ENCODE assay signal across 8 cellular contexts in the genomic region with DNA sequence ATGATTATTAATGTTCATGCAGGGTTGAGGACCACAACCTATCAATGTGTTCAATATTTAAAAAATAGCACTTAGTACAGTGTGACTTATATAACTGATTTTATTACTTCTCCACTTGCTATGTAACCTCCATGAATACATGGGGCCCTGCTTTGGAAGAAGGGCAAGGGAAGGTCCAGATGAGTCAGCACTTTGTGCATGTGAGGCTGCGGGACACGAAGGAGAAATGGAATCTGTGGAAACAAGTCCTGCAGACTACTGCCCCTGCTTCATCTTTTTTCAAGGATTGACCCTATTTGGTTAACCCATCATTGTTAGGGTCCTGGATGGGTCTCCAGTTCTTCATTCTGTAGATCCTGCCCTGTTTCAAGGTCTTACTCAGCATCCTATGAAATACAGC. TPM values are rescaled to one million over a fixed set of nuclear protein-coding genes. Genes with fewer than 3 reads are reported as not detected.
DNase-seq lines count a peak whose midpoint lies in the region; ATAC-seq and TF ChIP-seq lines count a peak whose summit lies in the region.

No MANE protein-coding gene starts in this region.

- H3K4me3 ChIP-seq in heart left ventricle (peak overlapping the region in 9 of 12 donors; percentile 79 to 97 (median 92)), iPS-18a (ENCODE audit: low read length) (peak overlapping the region; percentile 69), thoracic aorta (peak overlapping the region; percentile 99)

- H3K27me3 Mint-ChIP-seq in activated CD4-positive, alpha-beta memory T cell treated with anti-CD3 and anti-CD28 coated beads, Interleukin-2, amount 10 ng/mL, durations not matched to agents 7 days and 5 days: no peaks in the 10 kb centered on the region

- TF ChIP-seq POLR2A in heart left ventricle (IDR thresholded peaks at IDR 0.05): no peak

- no peak overlapping the region for H3K9ac ChIP-seq in iPS-18a (ENCODE audit: low read length)

- H3K27me3 ChIP-seq in heart left ventricle (no peaks in the 10 kb centered on the region), iPS-18a (ENCODE audit: control insufficient read depth, insufficient read depth, low read length) (peaks cover 8% of the 10 kb centered on the region), thoracic aorta (replicated peaks; ENCODE audit: insufficient read depth) (no peaks in the 10 kb centered on the region)

- H3K4me3 Mint-ChIP-seq in activated CD4-positive, alpha-beta memory T cell treated with anti-CD3 and anti-CD28 coated beads, Interleukin-2, amount 10 ng/mL, durations not matched to agents 7 days and 5 days: peak overlapping the region; percentile 85

- CTCF ChIA-PET in activated CD4-positive, alpha-beta memory T cell treated with anti-CD3 and anti-CD28 coated beads, Interleukin-2, amount 10 ng/mL, durations not matched to agents 7 days and 5 days (lab: Charles Lee): interaction anchor here (0.8 to 2.0 kb wide), 2 partner anchors 22 to 59 kb away, joined by 3 to 8 read pairs; no protein-coding TSS in a partner anchor

- no peaks in the 10 kb centered on the region for H3K9me3 Mint-ChIP-seq in activated CD4-positive, alpha-beta memory T cell treated with anti-CD3 and anti-CD28 coated beads, Interleukin-2, amount 10 ng/mL, durations not matched to agents 7 days and 5 days

- no peaks in the 10 kb centered on the region for H3K9me3 ChIP-seq in heart left ventricle
- H3K9me3 ChIP-seq in iPS-18a (ENCODE audit: control insufficient read depth, low read depth, low read length): no peaks in the 10 kb centered on the region
- no peaks in the 10 kb centered on the region for H3K9me3 ChIP-seq in thoracic aorta

- no peak overlapping the region for H3K27ac Mint-ChIP-seq in activated CD4-positive, alpha-beta memory T cell treated with anti-CD3 and anti-CD28 coated beads, Interleukin-2, amount 10 ng/mL, durations not matched to agents 7 days and 5 days

- POLR2A ChIA-PET in activated CD4-positive, alpha-beta memory T cell treated with anti-CD3 and anti-CD28 coated beads, Interleukin-2, amount 10 ng/mL, durations not matched to agents 7 days and 5 days (lab: Charles Lee): no interaction called here

- H3K36me3 ChIP-seq in heart left ventricle (peaks cover 0 to 39% (median 26%) of the 10 kb centered on the region in 9 donors), iPS-18a (ENCODE audit: control insufficient read depth, low read depth, low read length) (peaks cover 6% of the 10 kb centered on the region), thoracic aorta (peaks cover 7% of the 10 kb centered on the region)

- DNase-seq in heart left ventricle (peak in 2 of 5 donors; percentile 38 to 47), Right ventricle myocardium inferior (ENCODE audit: missing footprints) (no peak), thoracic aorta (ENCODE audit: low spot score) (no peak), GOT3 (lab: John Stamatoyannopoulos, UW) (no peak)
- no peak for DNase-seq in activated CD4-positive, alpha-beta memory T cell treated with anti-CD3 and anti-CD28 coated beads, Interleukin-2, amount 10 ng/mL, durations not matched to agents 7 days and 5 days
- DNase-seq in stimulated activated CD4-positive, alpha-beta T cell treated with anti-CD3 and anti-CD28 coated beads, Interleukin-4, amount 100 ng/mL, for 4 hours: no peak

- TF ChIP-seq CTCF in heart left ventricle (IDR thresholded peaks at IDR 0.05) (no peak), thoracic aorta (IDR thresholded peaks at IDR 0.05) (no peak)

- H3K4me1 ChIP-seq in heart left ventricle: peaks cover 0 to 44% (median 19%) of the 10 kb centered on the region in 12 donors
- H3K4me1 ChIP-seq in iPS-18a (ENCODE audit: control insufficient read depth, low read depth, low read length): peaks cover 15% of the 10 kb centered on the region
- H3K4me1 ChIP-seq in thoracic aorta (ENCODE audit: control insufficient read depth in 1 of 2, low read depth in 2 of 2): peaks cover 23 to 34% of the 10 kb centered on the region in 2 donors

- H3K27ac ChIP-seq in heart left ventricle (peak overlapping the region in 10 of 12 donors; percentile 76 to 95 (median 91)), iPS-18a (ENCODE audit: low read length) (no peak overlapping the region), thoracic aorta (peak overlapping the region in 1 of 2 donors; percentile 87)

- peak in 3 of 4 donors; percentile 23 to 30 (median 25) for ATAC-seq in heart left ventricle
- no peak for ATAC-seq in Right ventricle myocardium inferior
- no peak for ATAC-seq in thoracic aorta (ENCODE audit: insufficient number of reproducible peaks, low FRiP score, low read depth)
- no peak for ATAC-seq in GM21723 (IDR thresholded peaks at IDR 0.05; ENCODE audit: unreplicated experiment)

- peaks cover 60% of the 10 kb centered on the region for H3K4me1 Mint-ChIP-seq in activated CD4-positive, alpha-beta memory T cell treated with anti-CD3 and anti-CD28 coated beads, Interleukin-2, amount 10 ng/mL, durations not matched to agents 7 days and 5 days

- H3K36me3 Mint-ChIP-seq in activated CD4-positive, alpha-beta memory T cell treated with anti-CD3 and anti-CD28 coated beads, Interleukin-2, amount 10 ng/mL, durations not matched to agents 7 days and 5 days (ENCODE audit: low read depth): peaks cover 29% of the 10 kb centered on the region

- WGBS in heart left ventricle, 4 donors: 32 to 44% (median 39%) methylated on average over 2 of the region's 2 CpGs

- intact Hi-C loops in heart left ventricle (cut with DNase I) (no loop called here), Right ventricle myocardium inferior (cut with DNase I) (no loop called here)

RNA-seq across cellular contexts. Expression of gene NXPE3, which starts 1.6 kb away (rescaled TPM):
- total RNA-seq in heart left ventricle: 10 to 100 TPM; 24.0 to 43.8 (median 36.4) TPM
- 10 to 100 TPM; 13.3 to 18.1 TPM for polyA plus RNA-seq in heart left ventricle
- total RNA-seq in Right ventricle myocardium inferior: 42.0 TPM
- total RNA-seq in activated CD4-positive, alpha-beta memory T cell treated with anti-CD3 and anti-CD28 coated beads, Interleukin-2, amount 10 ng/mL, durations not matched to agents 7 days and 5 days: 10 to 100 TPM; 22.4 to 23.6 TPM
- total RNA-seq in thoracic aorta: 10 to 100 TPM; 15.7 to 30.7 TPM

RNA-seq across cellular contexts. Expression of gene CEP97, which starts 56.2 kb away (rescaled TPM):
- total RNA-seq in heart left ventricle: 10 to 100 TPM in 3 of 9 donors, 1 to 10 TPM in 6; 5.1 to 12.3 (median 6.9) TPM
- 1 to 10 TPM; 1.9 to 3.3 TPM for polyA plus RNA-seq in heart left ventricle
- 7.3 TPM for total RNA-seq in Right ventricle myocardium inferior
- 10 to 100 TPM; 22.7 to 25.8 TPM for total RNA-seq in activated CD4-positive, alpha-beta memory T cell treated with anti-CD3 and anti-CD28 coated beads, Interleukin-2, amount 10 ng/mL, durations not matched to agents 7 days and 5 days
- total RNA-seq in thoracic aorta: 10 to 100 TPM in 1 of 2 donors, 1 to 10 TPM in 1; 4.7 to 20.1 TPM

Comparison
In these comparisons a context has a peak if more than half of its experiments do, and no peak if none do; other contexts are left out.
1. ATAC-seq: peak in heart left ventricle (3 of 4); none in Right ventricle myocardium inferior (single experiment), thoracic aorta (single experiment) and GM21723 (single experiment).
2. Peak in every context shown above with its lines, with median percentiles within 50 percentile points of each other: H3K4me3 ChIP-seq.